In genomic region chr7:74479066-74479781, GRCh38 we compare ENCODE assay signal across 9 cellular contexts. TPM values are rescaled to one million over a fixed set of nuclear protein-coding genes. Genes with fewer than 3 reads are reported as not detected.
DNase-seq lines count a peak whose midpoint lies in the region; ATAC-seq and TF ChIP-seq lines count a peak whose summit lies in the region.
"Had no signal": no experiment of that assay in that cellular context is flagged by ENCODE, and none has a peak within 500 bp of the region (broad histone marks: within the 10 kb centered on the region; RNA-seq: fewer than 3 reads in every experiment).

No MANE protein-coding gene starts in this region.

- CTCF ChIA-PET in HCT116 (lab: Charles Lee), result no interaction called here

- H3K4me3 ChIP-seq in HCT116 (replicated peaks in 1 of 2; ENCODE audit: low read depth in 1 of 2, low read length in 2 of 2) (no peak overlapping the region), heart right ventricle (peak overlapping the region in 1 of 10 donors; percentile 4)
- H3K4me3 ChIP-seq: SJSA1 had no signal

- no peak overlapping the region for H2AFZ ChIP-seq in HCT116 (ENCODE audit: low read depth, low read length, poor library complexity, severe bottlenecking)

- WGBS in heart right ventricle, 2 donors, result 22 to 25% methylated on average over 19 of the region's 19 CpGs

- RAD21 ChIA-PET in HCT116 (lab: Charles Lee; ENCODE audit: low non-redundant PET in 1 of 2, low total read pairs in 2 of 2, uncharacterized antibody in 2 of 2, unreplicated experiment in 2 of 2), result no interaction called here

- no TSS peak for BruUV-seq in HCT116 (replicated peaks; lab: Mats Ljungman, UMichigan)

- H3K4me1 ChIP-seq in HCT116 (ENCODE audit: control insufficient read depth in 1 of 2, insufficient read depth in 2 of 2, low read length in 2 of 2), result peaks cover 78 to 91% of the 10 kb centered on the region in 2 experiments
- H3K4me1 ChIP-seq in heart right ventricle, result peaks cover 25 to 81% (median 58%) of the 10 kb centered on the region in 9 donors

- intact Hi-C loops in HCT116 (cut with micrococcal nuclease) (no loop called here), heart right ventricle (cut with DNase I) (loop anchor here in 1 of 10 donors (10.0 kb wide), 1 partner anchor 56 kb away; no protein-coding TSS in a partner anchor)

- H3K27me3 ChIP-seq in HCT116 (ENCODE audit: insufficient read depth, low read length) (no peaks in the 10 kb centered on the region), heart right ventricle (peaks cover 0 to 14% (median 0%) of the 10 kb centered on the region in 7 donors)
- H3K27me3 ChIP-seq: SJSA1 had no signal

- no peak for TF ChIP-seq RAD21 in HCT116 (IDR thresholded peaks at IDR 0.05; ENCODE audit: low read depth)

- no peak for ATAC-seq in HCT116
- ATAC-seq in heart right ventricle, result peak in 6 of 8 donors; percentile 0 to 5 (median 4)

- H4K20me1 ChIP-seq in HCT116 (ENCODE audit: insufficient read depth), result no peaks in the 10 kb centered on the region

- no peaks in the 10 kb centered on the region for H3K36me3 ChIP-seq in HCT116 (ENCODE audit: control insufficient read depth in 1 of 2, insufficient read depth in 2 of 2, low read length in 2 of 2)
- no peaks in the 10 kb centered on the region for H3K36me3 ChIP-seq in heart right ventricle

- DNase-seq in HCT116 (ENCODE audit: low read depth, low spot score), result no peak
- peak; percentile 82 for DNase-seq in RPMI8226
- no peak for DNase-seq in heart right ventricle
- DNase-seq in substantia nigra (lab: John Stamatoyannopoulos, UW), result peak in 25 of 49 donors; percentile 10 to 79 (median 34)
- DNase-seq in activated T-cell treated with anti-CD3 and anti-CD28 coated beads, Interleukin-2, amount 50 U/mL, for 1 hour, result no peak
- no peak for DNase-seq in stimulated activated CD4-positive, alpha-beta T cell treated with anti-CD3 and anti-CD28 coated beads, Interleukin-12 subunit alpha, Interleukin-12 subunit beta, amount 100 ng/mL, for 4 hours
- DNase-seq in foreskin melanocyte, result no peak
- DNase-seq in amniotic stem cell (lab: John Stamatoyannopoulos, UW), result no peak

- H3K27ac ChIP-seq in HCT116 (ENCODE audit: low read depth, low read length), result peak overlapping the region; percentile 58
- H3K27ac ChIP-seq in heart right ventricle, result peak overlapping the region; percentile 84 to 98 (median 94)
- peak overlapping the region; percentile 51 for H3K27ac ChIP-seq in substantia nigra (ENCODE audit: low read depth, low read length, poor library complexity, severe bottlenecking)

- H3K4me2 ChIP-seq in HCT116 (ENCODE audit: low read length), result peak overlapping the region; percentile 56

- no peak for TF ChIP-seq CTCF in HCT116 (IDR thresholded peaks at IDR 0.05 in 2 of 3, conservative IDR thresholded peaks at IDR 0.05 in 1 of 3; ENCODE audit: borderline replicate concordance in 1 of 3, insufficient read depth in 1 of 3, low read depth in 2 of 3, low read length in 2 of 3)
- no peak for TF ChIP-seq CTCF in heart right ventricle (IDR thresholded peaks at IDR 0.05)

- TF ChIP-seq POLR2A in HCT116 (IDR thresholded peaks at IDR 0.05; ENCODE audit: borderline replicate concordance, extremely low read depth, insufficient read depth, insufficient read length), result no peak

- H3K79me2 ChIP-seq in HCT116 (ENCODE audit: insufficient read depth, low read length), result peaks cover 52% of the 10 kb centered on the region

- 0 out of 2 replicates have a peak overlapping the region, but pooled peaks have one; percentile 16 for H3K9ac ChIP-seq in HCT116 (ENCODE audit: low read length)

- POLR2A ChIA-PET in HCT116 (lab: Charles Lee), result interaction anchor here (0.7 kb wide), 1 partner anchor 8 kb away, joined by 3 read pairs; no protein-coding TSS in a partner anchor

- no peaks in the 10 kb centered on the region for H3K9me3 ChIP-seq in HCT116 (ENCODE audit: control insufficient read depth in 1 of 2, insufficient read depth in 1 of 2, low read depth in 1 of 2, low read length in 2 of 2)
- H3K9me3 ChIP-seq in heart right ventricle, result no peaks in the 10 kb centered on the region
- H3K9me3 ChIP-seq: SJSA1 had no signal

- no peaks in the 10 kb centered on the region for H3K9me2 ChIP-seq in HCT116 (ENCODE audit: insufficient read depth)

TF ChIP-seq in HCT116, 20 proteins besides CTCF, POLR2A, EP300 and RAD21:
- TF ChIP-seq EGR1 (IDR thresholded peaks at IDR 0.05; ENCODE audit: low read depth) (peak; percentile 70), ZBTB33 (IDR thresholded peaks at IDR 0.05; ENCODE audit: extremely low read depth, insufficient replicate concordance, low read length) (no peak)

RNA-seq across cellular contexts. Expression of gene GTF2IRD1, which starts 25.5 kb away (rescaled TPM):
- total RNA-seq in HCT116 (2021; ENCODE audit: unreplicated experiment) (34.5 TPM), heart right ventricle (10 to 100 TPM; 11.7 to 36.6 (median 17.2) TPM)
- polyA plus RNA-seq in HCT116 (2012), result 38.2 and 47.2 TPM in 2 replicates
- polyA plus RNA-seq in heart right ventricle, result 10 to 100 TPM; 22.1 TPM

Comparison
In these comparisons a context has a peak if more than half of its experiments do, and no peak if none do; other contexts are left out.
1. DNase-seq: peak in RPMI8226 (single experiment) and substantia nigra (25 of 49); none in HCT116 (single experiment), heart right ventricle (0 of 2), activated T-cell treated with anti-CD3 and anti-CD28 coated beads, Interleukin-2, amount 50 U/mL, for 1 hour (single experiment), stimulated activated CD4-positive, alpha-beta T cell treated with anti-CD3 and anti-CD28 coated beads, Interleukin-12 subunit alpha, Interleukin-12 subunit beta, amount 100 ng/mL, for 4 hours (single experiment), foreskin melanocyte (single experiment) and amniotic stem cell (single experiment).
2. Peak in every context shown above with its lines, with median percentiles within 50 percentile points of each other: H3K27ac ChIP-seq.